Comparison of ENCODE assay signal across 2 cellular contexts in the genomic region with DNA sequence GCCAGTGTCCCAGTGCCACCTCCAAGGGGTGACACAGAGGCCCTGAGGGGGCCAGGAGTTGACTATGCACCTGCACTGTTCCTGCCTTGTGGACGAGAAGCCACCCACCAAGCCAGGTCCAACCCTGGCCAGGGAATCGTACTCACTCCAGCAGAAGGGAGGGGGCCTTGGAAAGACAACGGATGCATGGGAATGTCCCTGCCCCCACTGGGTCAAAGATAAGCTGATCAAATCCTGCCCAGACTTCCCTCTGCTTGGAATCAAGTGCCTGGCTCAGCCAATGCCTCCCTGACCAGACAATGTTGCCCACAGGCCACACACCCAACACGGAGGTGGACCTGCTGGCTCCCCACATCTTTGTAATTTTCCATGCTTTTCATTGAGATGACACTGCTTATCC.
TF ChIP-seq lines count a peak whose summit lies in the region.

No MANE protein-coding gene starts in this region.

TF ChIP-seq in H1, 55 proteins besides CTCF, POLR2A, EP300 and RAD21:
- no peak for TF ChIP-seq POLR2AphosphoS5 (IDR thresholded peaks at IDR 0.05; ENCODE audit: low read depth, low read length)
- no peak for TF ChIP-seq KDM5A (IDR thresholded peaks at IDR 0.05; ENCODE audit: low read length)
- no peak for TF ChIP-seq JUN (IDR thresholded peaks at IDR 0.05; ENCODE audit: low read depth, low read length)
- TF ChIP-seq RBBP5 (IDR thresholded peaks at IDR 0.05; ENCODE audit: borderline replicate concordance, low read depth, low read length), result no peak
- no peak for TF ChIP-seq RXRA (IDR thresholded peaks at IDR 0.05; ENCODE audit: insufficient read depth, low read depth, low read length)
- TF ChIP-seq TAF1 (IDR thresholded peaks at IDR 0.05; ENCODE audit: low read depth, low read length), result no peak
- TF ChIP-seq, protein P1, sequence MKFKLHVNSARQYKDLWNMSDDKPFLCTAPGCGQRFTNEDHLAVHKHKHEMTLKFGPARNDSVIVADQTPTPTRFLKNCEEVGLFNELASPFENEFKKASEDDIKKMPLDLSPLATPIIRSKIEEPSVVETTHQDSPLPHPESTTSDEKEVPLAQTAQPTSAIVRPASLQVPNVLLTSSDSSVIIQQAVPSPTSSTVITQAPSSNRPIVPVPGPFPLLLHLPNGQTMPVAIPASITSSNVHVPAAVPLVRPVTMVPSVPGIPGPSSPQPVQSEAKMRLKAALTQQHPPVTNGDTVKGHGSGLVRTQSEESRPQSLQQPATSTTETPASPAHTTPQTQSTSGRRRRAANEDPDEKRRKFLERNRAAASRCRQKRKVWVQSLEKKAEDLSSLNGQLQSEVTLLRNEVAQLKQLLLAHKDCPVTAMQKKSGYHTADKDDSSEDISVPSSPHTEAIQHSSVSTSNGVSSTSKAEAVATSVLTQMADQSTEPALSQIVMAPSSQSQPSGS (IDR thresholded peaks at IDR 0.05; ENCODE audit: low read length), result no peak
- TF ChIP-seq KDM1A (IDR thresholded peaks at IDR 0.05; ENCODE audit: borderline replicate concordance, low read length), result no peak
- TF ChIP-seq GABPA (IDR thresholded peaks at IDR 0.05; ENCODE audit: borderline replicate concordance, insufficient read depth, low read length), result no peak
- TF ChIP-seq BCL11A (IDR thresholded peaks at IDR 0.05; ENCODE audit: low read depth in 2 of 2, low read length in 2 of 2), result no peak
- TF ChIP-seq SIX5 (IDR thresholded peaks at IDR 0.05; ENCODE audit: low read depth, low read length), result no peak
- no peak for TF ChIP-seq CEBPB (IDR thresholded peaks at IDR 0.05; ENCODE audit: low read depth, low read length)
- no peak for TF ChIP-seq SP1 (IDR thresholded peaks at IDR 0.05; ENCODE audit: low read depth, low read length)
- no peak for TF ChIP-seq USF2 (IDR thresholded peaks at IDR 0.05; ENCODE audit: low read length)
- TF ChIP-seq CBX5 (IDR thresholded peaks at IDR 0.05; ENCODE audit: low read depth, low read length), result no peak
- TF ChIP-seq BRCA1 (IDR thresholded peaks at IDR 0.05; ENCODE audit: low read depth, low read length), result no peak
- TF ChIP-seq EZH2 (IDR thresholded peaks at IDR 0.05; ENCODE audit: low read depth, low read length, severe bottlenecking), result no peak
- TF ChIP-seq NRF1 (IDR thresholded peaks at IDR 0.05; ENCODE audit: low read depth, low read length), result no peak

TF ChIP-seq in HEK293T, 16 proteins besides CTCF, POLR2A, EP300 and RAD21:
- TF ChIP-seq LEF1 (IDR thresholded peaks at IDR 0.05; ENCODE audit: borderline replicate concordance), result no peak
- TF ChIP-seq PKNOX1 (IDR thresholded peaks at IDR 0.05), result no peak
- TF ChIP-seq CTBP1 (IDR thresholded peaks at IDR 0.05; ENCODE audit: borderline replicate concordance), result no peak
- no peak for TF ChIP-seq FOXA1 (IDR thresholded peaks at IDR 0.05)
- no peak for TF ChIP-seq ZNF384 (IDR thresholded peaks at IDR 0.05)
- no peak for TF ChIP-seq TARDBP (IDR thresholded peaks at IDR 0.05)
- TF ChIP-seq HDGF (IDR thresholded peaks at IDR 0.05; ENCODE audit: borderline replicate concordance), result no peak
